Comparison of ENCODE assay signal across 14 cellular contexts in the genomic region with DNA sequence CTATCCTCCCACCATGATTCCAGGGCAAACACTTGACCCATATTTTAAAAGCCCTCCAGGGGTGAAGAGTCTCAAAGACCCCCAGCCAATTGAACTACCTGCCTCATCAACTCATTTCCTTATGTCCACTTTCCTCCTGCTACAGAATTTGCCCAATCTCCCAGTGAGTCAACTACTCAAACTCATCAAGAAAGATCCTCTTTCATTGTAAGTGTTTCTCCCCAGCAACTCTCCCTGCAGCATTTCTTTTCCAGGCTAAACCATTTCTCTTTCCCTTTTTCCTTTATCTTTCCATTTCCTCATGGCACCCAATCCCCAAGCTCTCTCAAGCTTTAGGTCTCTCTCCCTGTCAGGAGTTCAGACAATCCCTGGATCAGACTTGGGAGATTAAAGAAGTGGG. TPM values are rescaled to one million over a fixed set of nuclear protein-coding genes. Genes with fewer than 3 reads are reported as not detected.
DNase-seq lines count a peak whose midpoint lies in the region; ATAC-seq, FAIRE-seq and TF ChIP-seq lines count a peak whose summit lies in the region.
"Had no signal": no experiment of that assay in that cellular context is flagged by ENCODE, and none has a peak within 500 bp of the region (broad histone marks: within the 10 kb centered on the region; RNA-seq: fewer than 3 reads in every experiment).

No MANE protein-coding gene starts in this region.

- H3K4me3 ChIP-seq in CD4-positive, alpha-beta memory T cell (ENCODE audit: low read length in 2 of 2), result no peak overlapping the region
- peak overlapping the region; percentile 65 to 78 (median 72) for H3K4me3 ChIP-seq in keratinocyte (ENCODE audit: control insufficient read depth in 2 of 3, extremely low read depth in 1 of 3, insufficient read depth in 2 of 3, low read depth in 1 of 3, low read length in 3 of 3)

- H3K27me3 Mint-ChIP-seq in CD4-positive, alpha-beta memory T cell, result peaks cover 2 to 5% of the 10 kb centered on the region in 2 donors
- peaks cover 21% of the 10 kb centered on the region for H3K27me3 Mint-ChIP-seq in activated CD8-positive, alpha-beta T cell treated with anti-CD3 and anti-CD28 coated beads, Interleukin-2, amount 10 ng/mL, durations not matched to agents 7 days and 5 days (ENCODE audit: low read depth)

- H3K4me1 ChIP-seq in CD4-positive, alpha-beta memory T cell (ENCODE audit: insufficient read depth, low read length), result peaks cover 15% of the 10 kb centered on the region
- peaks cover 29% of the 10 kb centered on the region for H3K4me1 ChIP-seq in keratinocyte (ENCODE audit: control insufficient read depth, extremely low read depth, insufficient read depth, low read length)

- dilution Hi-C loops in keratinocyte (cut with MboI; ENCODE audit: extremely low pct_ligation_motif_present, low sequenced_read_pairs), result no loop called here

- H3K4me1 Mint-ChIP-seq in CD4-positive, alpha-beta memory T cell, result peaks cover 7 to 23% (median 10%) of the 10 kb centered on the region in 4 donors
- H3K4me1 Mint-ChIP-seq in activated CD8-positive, alpha-beta T cell treated with anti-CD3 and anti-CD28 coated beads, Interleukin-2, amount 10 ng/mL, durations not matched to agents 7 days and 5 days (ENCODE audit: low read depth), result peaks cover 18% of the 10 kb centered on the region

- H3K27ac Mint-ChIP-seq in CD4-positive, alpha-beta memory T cell, result peak overlapping the region; percentile 69 to 86 (median 86)
- no peak overlapping the region for H3K27ac Mint-ChIP-seq in activated CD8-positive, alpha-beta T cell treated with anti-CD3 and anti-CD28 coated beads, Interleukin-2, amount 10 ng/mL, durations not matched to agents 7 days and 5 days

- no peak for ATAC-seq in activated CD8-positive, alpha-beta T cell treated with anti-CD3 and anti-CD28 coated beads, Interleukin-2, amount 10 ng/mL, durations not matched to agents 7 days and 5 days
- no peak for ATAC-seq in HG03442 (IDR thresholded peaks at IDR 0.05; ENCODE audit: unreplicated experiment)

- H3K79me2 ChIP-seq in keratinocyte (ENCODE audit: control insufficient read depth, insufficient read depth, low read length), result peaks cover 4% of the 10 kb centered on the region

- POLR2A ChIA-PET in CD4-positive, alpha-beta memory T cell (lab: Charles Lee; ENCODE audit: partially characterized antibody), result interaction anchor here (0.9 to 3.8 kb wide), 2 partner anchors 53 to 63 kb away, joined by 3 to 19 read pairs; a partner anchor contains a TSS
- POLR2A ChIA-PET in activated CD8-positive, alpha-beta T cell treated with anti-CD3 and anti-CD28 coated beads, Interleukin-2, amount 10 ng/mL, durations not matched to agents 7 days and 5 days (lab: Charles Lee), result no interaction called here

- peak; percentile 16 for DNase-seq in AG08396 (ENCODE audit: low spot score)
- no peak for DNase-seq in CD4-positive, alpha-beta memory T cell
- DNase-seq in activated CD8-positive, alpha-beta T cell treated with anti-CD3 and anti-CD28 coated beads, Interleukin-2, amount 10 ng/mL, durations not matched to agents 7 days and 5 days, result no peak
- no peak for DNase-seq in keratinocyte (ENCODE audit: low read depth, low spot score)
- no peak for DNase-seq in islet precursor cell
- DNase-seq in anterior cingulate cortex (lab: John Stamatoyannopoulos, UW), result no peak
- no peak for DNase-seq in NCI-H1092 (lab: John Stamatoyannopoulos, UW)
- DNase-seq: NCI-H2107 had no signal

- peaks cover 6% of the 10 kb centered on the region for H4K20me1 ChIP-seq in keratinocyte (ENCODE audit: control insufficient read depth, extremely low read depth, insufficient read depth, low read length)

- no peak overlapping the region for H3K9ac ChIP-seq in keratinocyte (ENCODE audit: control insufficient read depth, extremely low read depth, insufficient read depth, low read length)

- peak overlapping the region; percentile 80 for H3K4me2 ChIP-seq in keratinocyte (ENCODE audit: control insufficient read depth, extremely low read depth, insufficient read depth, low read depth, low read length)

- H3K27me3 ChIP-seq in CD4-positive, alpha-beta memory T cell (ENCODE audit: insufficient read depth, low read length), result no peaks in the 10 kb centered on the region
- H3K27me3 ChIP-seq in keratinocyte (ENCODE audit: control insufficient read depth, extremely low read depth, insufficient read depth, low read length), result no peaks in the 10 kb centered on the region

- intact Hi-C loops in CD4-positive, alpha-beta memory T cell (cut with micrococcal nuclease), result loop anchor here (1.0 to 10.0 kb wide), 3 partner anchors 41 to 89 kb away; a partner anchor contains a TSS

- H3K9me3 ChIP-seq in CD4-positive, alpha-beta memory T cell (ENCODE audit: control insufficient read depth in 1 of 2, low read length in 2 of 2), result no peaks in the 10 kb centered on the region
- no peaks in the 10 kb centered on the region for H3K9me3 ChIP-seq in keratinocyte (ENCODE audit: control insufficient read depth, low read depth, low read length)
- H3K9me3 ChIP-seq: pancreas had no signal

- FAIRE-seq in keratinocyte (lab: Jason Lieb, UNC), result no peak
- FAIRE-seq: pancreas, small intestine had no signal

- peak overlapping the region; percentile 16 for H3K27ac ChIP-seq in CD4-positive, alpha-beta memory T cell (ENCODE audit: low read depth, low read length)
- H3K27ac ChIP-seq in keratinocyte (ENCODE audit: control insufficient read depth, insufficient read depth, low read length), result no peak overlapping the region
- H3K27ac ChIP-seq: gastroesophageal sphincter, pancreas, uterus had no signal

- no peak for TF ChIP-seq CTCF in keratinocyte (optimal IDR thresholded peaks at IDR 0.05 in 1 of 3, IDR thresholded peaks at IDR 0.05 in 1 of 3, conservative IDR thresholded peaks at IDR 0.05 in 1 of 3; ENCODE audit: extremely low read depth in 1 of 3, insufficient read depth in 2 of 3, low read length in 3 of 3)

- H3K9me3 Mint-ChIP-seq in CD4-positive, alpha-beta memory T cell, result peaks cover 0 to 2% (median 0%) of the 10 kb centered on the region in 8 donors
- H3K9me3 Mint-ChIP-seq in activated CD8-positive, alpha-beta T cell treated with anti-CD3 and anti-CD28 coated beads, Interleukin-2, amount 10 ng/mL, durations not matched to agents 7 days and 5 days (ENCODE audit: insufficient read depth), result no peaks in the 10 kb centered on the region

- peaks cover 18% of the 10 kb centered on the region for H3K36me3 ChIP-seq in CD4-positive, alpha-beta memory T cell (ENCODE audit: insufficient read depth, low read length)
- peaks cover 19 to 23% of the 10 kb centered on the region in 2 experiments for H3K36me3 ChIP-seq in keratinocyte (ENCODE audit: control insufficient read depth in 2 of 2, extremely low read depth in 1 of 2, insufficient read depth in 2 of 2, low read length in 2 of 2)
- H3K36me3 ChIP-seq: uterus had no signal

- H3K4me3 Mint-ChIP-seq in CD4-positive, alpha-beta memory T cell, result peak overlapping the region; percentile 32 to 87 (median 76)
- peak overlapping the region; percentile 67 for H3K4me3 Mint-ChIP-seq in activated CD8-positive, alpha-beta T cell treated with anti-CD3 and anti-CD28 coated beads, Interleukin-2, amount 10 ng/mL, durations not matched to agents 7 days and 5 days

- no peak overlapping the region for H2AFZ ChIP-seq in keratinocyte (ENCODE audit: control insufficient read depth, low read length)

- H3K9me1 ChIP-seq in keratinocyte (ENCODE audit: control insufficient read depth, extremely low read depth, insufficient read depth, low read length), result no peaks in the 10 kb centered on the region

- CTCF ChIA-PET in CD4-positive, alpha-beta memory T cell (lab: Charles Lee; ENCODE audit: partially characterized antibody), result interaction anchor here (0.9 to 5.6 kb wide), 10 partner anchors 10 to 72 kb away, joined by 3 to 64 read pairs (median 5); a partner anchor contains a TSS
- CTCF ChIA-PET in activated CD8-positive, alpha-beta T cell treated with anti-CD3 and anti-CD28 coated beads, Interleukin-2, amount 10 ng/mL, durations not matched to agents 7 days and 5 days (lab: Charles Lee), result interaction anchor here (0.6 to 2.3 kb wide), 4 partner anchors 12 to 269 kb away, joined by 3 to 11 read pairs (median 3); no protein-coding TSS in a partner anchor

- peaks cover 2 to 30% of the 10 kb centered on the region in 2 donors for H3K36me3 Mint-ChIP-seq in CD4-positive, alpha-beta memory T cell
- peaks cover 21% of the 10 kb centered on the region for H3K36me3 Mint-ChIP-seq in activated CD8-positive, alpha-beta T cell treated with anti-CD3 and anti-CD28 coated beads, Interleukin-2, amount 10 ng/mL, durations not matched to agents 7 days and 5 days (ENCODE audit: low read depth)

RNA-seq across cellular contexts. Expression of a gene that starts 1.5 kb away (rescaled TPM):
- total RNA-seq in CD4-positive, alpha-beta memory T cell, result under 1 TPM; 0.33 to 0.49 TPM
- 1 to 10 TPM; 1.2 to 1.4 TPM for polyA plus RNA-seq in CD4-positive, alpha-beta memory T cell
- total RNA-seq in activated CD8-positive, alpha-beta T cell treated with anti-CD3 and anti-CD28 coated beads, Interleukin-2, amount 10 ng/mL, durations not matched to agents 7 days and 5 days, result not detected
- polyA plus RNA-seq in keratinocyte, result 19.8 to 32.2 TPM (median 31.6 TPM) in 3 replicates
- 2.2 TPM for polyA plus RNA-seq in keratinocyte (2011; ENCODE audit: low read depth)
- 21.9 and 51.1 TPM in 2 replicates for polyA plus RNA-seq in keratinocyte (2011; cell fraction: cytosol; rRNA removed)
- polyA plus RNA-seq in keratinocyte (2011; cell fraction: nucleus; rRNA removed), result 55.1 and 77.8 TPM in 2 replicates
- polyA plus RNA-seq in keratinocyte (2012; ENCODE audit: low replicate concordance), result 20.2 and 38.7 TPM in 2 replicates
- polyA minus RNA-seq in keratinocyte, result 23.2 to 88.5 TPM (median 28.0 TPM) in 3 replicates
- 67.7 TPM for polyA minus RNA-seq in keratinocyte (2011; cell fraction: cytosol; rRNA and poly(A)+ RNA removed)
- 34.7 and 38.7 TPM in 2 replicates for polyA minus RNA-seq in keratinocyte (2011; cell fraction: nucleus; rRNA and poly(A)+ RNA removed)

RNA-seq across cellular contexts. Expression of a gene that starts 23.5 kb away (rescaled TPM):
- 10 to 100 TPM; 52.0 to 54.4 TPM for total RNA-seq in CD4-positive, alpha-beta memory T cell
- 10 to 100 TPM in 1 of 2 donors, 1 to 10 TPM in 1; 7.3 to 12.1 TPM for polyA plus RNA-seq in CD4-positive, alpha-beta memory T cell
- 10 to 100 TPM; 34.7 to 35.5 TPM for total RNA-seq in activated CD8-positive, alpha-beta T cell treated with anti-CD3 and anti-CD28 coated beads, Interleukin-2, amount 10 ng/mL, durations not matched to agents 7 days and 5 days
- polyA plus RNA-seq in keratinocyte, result 17.2 to 45.5 TPM (median 23.3 TPM) in 3 replicates
- 41.6 TPM for polyA plus RNA-seq in keratinocyte (2011; ENCODE audit: low read depth)
- polyA plus RNA-seq in keratinocyte (2011; cell fraction: cytosol; rRNA removed), result 14.3 and 25.4 TPM in 2 replicates
- 78.8 and 84.0 TPM in 2 replicates for polyA plus RNA-seq in keratinocyte (2011; cell fraction: nucleus; rRNA removed)
- 12.6 and 28.6 TPM in 2 replicates for polyA plus RNA-seq in keratinocyte (2012; ENCODE audit: low replicate concordance)
- polyA minus RNA-seq in keratinocyte, result 10.4 to 24.4 TPM (median 16.7 TPM) in 3 replicates
- 11.7 TPM for polyA minus RNA-seq in keratinocyte (2011; cell fraction: cytosol; rRNA and poly(A)+ RNA removed)
- 11.8 and 19.6 TPM in 2 replicates for polyA minus RNA-seq in keratinocyte (2011; cell fraction: nucleus; rRNA and poly(A)+ RNA removed)

RNA-seq across cellular contexts. Expression of a gene that starts 26.5 kb away (rescaled TPM):
- total RNA-seq in CD4-positive, alpha-beta memory T cell, result 10 to 100 TPM; 69.9 to 80.0 TPM
- polyA plus RNA-seq in CD4-positive, alpha-beta memory T cell, result 10 to 100 TPM; 11.4 to 25.0 TPM
- 10 to 100 TPM; 38.8 to 39.8 TPM for total RNA-seq in activated CD8-positive, alpha-beta T cell treated with anti-CD3 and anti-CD28 coated beads, Interleukin-2, amount 10 ng/mL, durations not matched to agents 7 days and 5 days
- polyA plus RNA-seq in keratinocyte, result 17.9 to 30.1 TPM (median 23.0 TPM) in 3 replicates
- polyA plus RNA-seq in keratinocyte (2011; ENCODE audit: low read depth), result 3.5 TPM
- 9.9 and 14.6 TPM in 2 replicates for polyA plus RNA-seq in keratinocyte (2011; cell fraction: cytosol; rRNA removed)
- polyA plus RNA-seq in keratinocyte (2011; cell fraction: nucleus; rRNA removed), result 103 and 119 TPM in 2 replicates
- 13.7 and 28.9 TPM in 2 replicates for polyA plus RNA-seq in keratinocyte (2012; ENCODE audit: low replicate concordance)
- polyA minus RNA-seq in keratinocyte, result 33.9 to 46.4 TPM (median 35.0 TPM) in 3 replicates
- polyA minus RNA-seq in keratinocyte (2011; cell fraction: cytosol; rRNA and poly(A)+ RNA removed), result 29.9 TPM
- 84.7 and 90.7 TPM in 2 replicates for polyA minus RNA-seq in keratinocyte (2011; cell fraction: nucleus; rRNA and poly(A)+ RNA removed)

RNA-seq across cellular contexts. Expression of a gene that starts 56.3 kb away (rescaled TPM):
- total RNA-seq in CD4-positive, alpha-beta memory T cell, result under 1 TPM; 0.55 to 0.67 TPM
- polyA plus RNA-seq in CD4-positive, alpha-beta memory T cell, result not detected
- under 1 TPM; 0.26 to 0.55 TPM for total RNA-seq in activated CD8-positive, alpha-beta T cell treated with anti-CD3 and anti-CD28 coated beads, Interleukin-2, amount 10 ng/mL, durations not matched to agents 7 days and 5 days
- polyA plus RNA-seq in keratinocyte, result 0.16 to 0.40 TPM (median 0.18 TPM) in 3 replicates
- polyA plus RNA-seq in keratinocyte (2011; ENCODE audit: low read depth), result 0.12 TPM
- polyA plus RNA-seq in keratinocyte (2011; cell fraction: cytosol; rRNA removed), result 0.22 and 0.55 TPM in 2 replicates
- polyA plus RNA-seq in keratinocyte (2011; cell fraction: nucleus; rRNA removed), result 0.27 and 0.49 TPM in 2 replicates
- 0.35 and 0.49 TPM in 2 replicates for polyA plus RNA-seq in keratinocyte (2012; ENCODE audit: low replicate concordance)
- 0.26 to 0.30 TPM in 2 of 3 replicates, not detected in the other for polyA minus RNA-seq in keratinocyte
- not detected for polyA minus RNA-seq in keratinocyte (2011; cell fraction: cytosol; rRNA and poly(A)+ RNA removed)
- not detected in 2 replicates for polyA minus RNA-seq in keratinocyte (2011; cell fraction: nucleus; rRNA and poly(A)+ RNA removed)
- total RNA-seq: Daoy had no signal

Comparison
In these comparisons a context has a peak if more than half of its experiments do, and no peak if none do; other contexts are left out.
1. H3K4me3 ChIP-seq: peak in keratinocyte (3 of 3); none in CD4-positive, alpha-beta memory T cell (0 of 2).